In genomic region chr2:8888963-8889362, GRCh38 we compare ENCODE assay signal across 26 cellular contexts.
"Had no signal": no experiment of that assay in that cellular context is flagged by ENCODE, and none has a peak within 500 bp of the region (broad histone marks: within the 10 kb centered on the region; RNA-seq: fewer than 3 reads in every experiment).

No MANE protein-coding gene starts in this region.

- H3K4me3 ChIP-seq: coronary artery, dorsolateral prefrontal cortex, heart left ventricle had no signal

- H3K27me3 ChIP-seq: brain microvascular endothelial cell, dorsolateral prefrontal cortex, heart left ventricle had no signal

- DNase-seq: activated CD4-positive, alpha-beta memory T cell treated with anti-CD3 and anti-CD28 coated beads, Interleukin-2, amount 10 ng/mL, durations not matched to agents 7 days and 5 days; activated CD4-positive, alpha-beta T cell treated with anti-CD3 and anti-CD28 coated beads for 1 hour; activated CD4-positive, alpha-beta T cell treated with anti-CD3 and anti-CD28 coated beads for 4 hours; activated CD4-positive, alpha-beta T cell treated with anti-CD3 and anti-CD28 coated beads, Interleukin-2, amount 10 ng/mL, durations not matched to agents 7 days and 5 days; activated CD4-positive, alpha-beta T cell treated with anti-CD3 and anti-CD28 coated beads, Interleukin-2, amount 50 U/mL, for 4 hours; activated effector memory CD4-positive, alpha-beta T cell treated with Interleukin-2 at 50 U/mL for 16 hours; activated gamma-delta T cell treated with Interleukin-2 at 50 U/mL for 16 hours; activated naive CD4-positive, alpha-beta T cell treated with anti-CD3 and anti-CD28 coated beads for 36 hours; activated naive CD8-positive, alpha-beta T cell treated with anti-CD3 and anti-CD28 coated beads for 36 hours; activated T-cell treated with anti-CD3 and anti-CD28 coated beads, Interleukin-2, amount 50 U/mL, for 4 hours; brain microvascular endothelial cell; dorsolateral prefrontal cortex; effector memory CD4-positive, alpha-beta T cell; endodermal cell; foreskin fibroblast; glutamatergic neuron; heart left ventricle; T-helper 1 cell; T-helper 17 cell; T1000 had no signal

- H3K27me3 Mint-ChIP-seq: activated CD4-positive, alpha-beta memory T cell treated with anti-CD3 and anti-CD28 coated beads, Interleukin-2, amount 10 ng/mL, durations not matched to agents 7 days and 5 days; activated CD4-positive, alpha-beta T cell treated with anti-CD3 and anti-CD28 coated beads, Interleukin-2, amount 10 ng/mL, durations not matched to agents 7 days and 5 days; activated naive CD4-positive, alpha-beta T cell treated with anti-CD3 and anti-CD28 coated beads, Interleukin-2, amount 50 U/mL, for 24 hours; activated naive CD8-positive, alpha-beta T cell treated with anti-CD3 and anti-CD28 coated beads for 36 hours; activated T-helper 17 cell treated with anti-CD3 and anti-CD28 coated beads, Interleukin-2, amount 50 U/mL, for 72 hours; central memory CD8-positive, alpha-beta T cell; dendritic cell treated with granulocyte-macrophage colony-stimulating factor and Interleukin-4, amounts not matched to agents 40 ng/mL and 50 ng/mL, for 4 days; T-helper 17 cell had no signal

- H3K36me3 Mint-ChIP-seq: activated naive CD4-positive, alpha-beta T cell treated with anti-CD3 and anti-CD28 coated beads, Interleukin-2, amount 50 U/mL, for 24 hours; activated naive CD8-positive, alpha-beta T cell treated with anti-CD3 and anti-CD28 coated beads for 36 hours had no signal

- H3K9me3 ChIP-seq: heart left ventricle had no signal

- H3K27ac Mint-ChIP-seq: activated CD4-positive, alpha-beta memory T cell treated with anti-CD3 and anti-CD28 coated beads, Interleukin-2, amount 10 ng/mL, durations not matched to agents 7 days and 5 days; activated CD4-positive, alpha-beta T cell treated with anti-CD3 and anti-CD28 coated beads, Interleukin-2, amount 10 ng/mL, durations not matched to agents 7 days and 5 days; activated naive CD4-positive, alpha-beta T cell treated with anti-CD3 and anti-CD28 coated beads for 36 hours; activated naive CD4-positive, alpha-beta T cell treated with anti-CD3 and anti-CD28 coated beads, Interleukin-2, amount 50 U/mL, for 24 hours; activated naive CD8-positive, alpha-beta T cell treated with anti-CD3 and anti-CD28 coated beads for 36 hours; activated T-helper 17 cell treated with anti-CD3 and anti-CD28 coated beads, Interleukin-2, amount 50 U/mL, for 72 hours; dendritic cell treated with granulocyte-macrophage colony-stimulating factor and Interleukin-4, amounts not matched to agents 40 ng/mL and 50 ng/mL, for 4 days; endodermal cell; T-helper 17 cell; T-helper 2 cell treated with Interferon-gamma antibody and Interleukin-4, amounts not matched to agents 5 μg/mL and 100 μg/mL, for 36 hours had no signal

- H3K4me3 Mint-ChIP-seq: activated CD4-positive, alpha-beta memory T cell treated with anti-CD3 and anti-CD28 coated beads, Interleukin-2, amount 10 ng/mL, durations not matched to agents 7 days and 5 days; activated CD4-positive, alpha-beta T cell treated with anti-CD3 and anti-CD28 coated beads, Interleukin-2, amount 10 ng/mL, durations not matched to agents 7 days and 5 days; activated naive CD4-positive, alpha-beta T cell treated with anti-CD3 and anti-CD28 coated beads for 36 hours; activated naive CD4-positive, alpha-beta T cell treated with anti-CD3 and anti-CD28 coated beads, Interleukin-2, amount 50 U/mL, for 24 hours; activated naive CD8-positive, alpha-beta T cell treated with anti-CD3 and anti-CD28 coated beads for 36 hours; activated T-cell treated with anti-CD3 and anti-CD28 coated beads, Interleukin-2, amount 50 U/mL, for 4 hours; activated T-helper 17 cell treated with anti-CD3 and anti-CD28 coated beads, Interleukin-2, amount 50 U/mL, for 72 hours; central memory CD8-positive, alpha-beta T cell; dendritic cell treated with granulocyte-macrophage colony-stimulating factor and Interleukin-4, amounts not matched to agents 40 ng/mL and 50 ng/mL, for 4 days; endodermal cell; T-helper 17 cell; T-helper 2 cell treated with Interferon-gamma antibody and Interleukin-4, amounts not matched to agents 5 μg/mL and 100 μg/mL, for 36 hours had no signal

- H3K27ac ChIP-seq: brain microvascular endothelial cell, coronary artery, dorsolateral prefrontal cortex, heart left ventricle had no signal

- H3K9me3 Mint-ChIP-seq: activated CD4-positive, alpha-beta memory T cell treated with anti-CD3 and anti-CD28 coated beads, Interleukin-2, amount 10 ng/mL, durations not matched to agents 7 days and 5 days; activated CD4-positive, alpha-beta T cell treated with anti-CD3 and anti-CD28 coated beads, Interleukin-2, amount 10 ng/mL, durations not matched to agents 7 days and 5 days; activated naive CD4-positive, alpha-beta T cell treated with anti-CD3 and anti-CD28 coated beads for 36 hours; activated naive CD4-positive, alpha-beta T cell treated with anti-CD3 and anti-CD28 coated beads, Interleukin-2, amount 50 U/mL, for 24 hours; activated naive CD8-positive, alpha-beta T cell treated with anti-CD3 and anti-CD28 coated beads for 36 hours; activated T-cell treated with anti-CD3 and anti-CD28 coated beads, Interleukin-2, amount 50 U/mL, for 4 hours; activated T-helper 17 cell treated with anti-CD3 and anti-CD28 coated beads, Interleukin-2, amount 50 U/mL, for 72 hours; central memory CD8-positive, alpha-beta T cell; dendritic cell treated with granulocyte-macrophage colony-stimulating factor and Interleukin-4, amounts not matched to agents 40 ng/mL and 50 ng/mL, for 4 days; endodermal cell; T-helper 2 cell treated with Interferon-gamma antibody and Interleukin-4, amounts not matched to agents 5 μg/mL and 100 μg/mL, for 36 hours had no signal

- H3K36me3 ChIP-seq: brain microvascular endothelial cell, heart left ventricle had no signal

- H3K4me1 Mint-ChIP-seq: activated CD4-positive, alpha-beta T cell treated with anti-CD3 and anti-CD28 coated beads, Interleukin-2, amount 10 ng/mL, durations not matched to agents 7 days and 5 days; activated naive CD4-positive, alpha-beta T cell treated with anti-CD3 and anti-CD28 coated beads, Interleukin-2, amount 50 U/mL, for 24 hours; activated naive CD8-positive, alpha-beta T cell treated with anti-CD3 and anti-CD28 coated beads for 36 hours; activated T-helper 17 cell treated with anti-CD3 and anti-CD28 coated beads, Interleukin-2, amount 50 U/mL, for 72 hours; central memory CD8-positive, alpha-beta T cell; T-helper 17 cell had no signal
